Comparison of ENCODE assay signal across 9 cellular contexts in genomic region chr5:172868924-172869565, GRCh38. TPM values are rescaled to one million over a fixed set of nuclear protein-coding genes. Genes with fewer than 3 reads are reported as not detected.
DNase-seq lines count a peak whose midpoint lies in the region; ATAC-seq and TF ChIP-seq lines count a peak whose summit lies in the region.
"Had no signal": no experiment of that assay in that cellular context is flagged by ENCODE, and none has a peak within 500 bp of the region (broad histone marks: within the 10 kb centered on the region; RNA-seq: fewer than 3 reads in every experiment).

No MANE protein-coding gene starts in this region.

- TF ChIP-seq CTCF in Calu3 (IDR thresholded peaks at IDR 0.05; ENCODE audit: unreplicated experiment) (no peak), heart left ventricle (IDR thresholded peaks at IDR 0.05) (peak in 7 of 12 donors; percentile 19 to 42 (median 26))

- no peaks in the 10 kb centered on the region for H3K36me3 ChIP-seq in adipocyte (ENCODE audit: control insufficient read depth, insufficient read depth, low read length, severe bottlenecking)
- H3K36me3 ChIP-seq in heart left ventricle = no peaks in the 10 kb centered on the region

- H3K4me3 Mint-ChIP-seq in Calu3 (ENCODE audit: low read depth, unreplicated experiment) = no peak overlapping the region

- intact Hi-C loops in Calu3 (cut with micrococcal nuclease; ENCODE audit: unreplicated experiment) = no loop called here
- intact Hi-C loops in heart left ventricle (cut with DNase I) = loop anchor here in 7 of 10 donors (2.0 to 10.0 kb wide), 5 partner anchors 33 to 97 kb away; partner anchors contain the start of genes DUSP1 (in 4 of the 7) and ERGIC1 (in 1 of the 7)
- intact Hi-C loops in sciatic nerve (cut with DNase I) = loop anchor here (10.0 kb wide), 1 partner anchor 104 kb away; no protein-coding TSS in a partner anchor

- peak overlapping the region; percentile 53 for H3K27ac Mint-ChIP-seq in Calu3 (ENCODE audit: unreplicated experiment)

- DNase-seq in Calu3 (peak; percentile 54), adipocyte (ENCODE audit: low read depth) (peak; percentile 96), heart left ventricle (peak; percentile 79 to 91 (median 85)), sciatic nerve (ENCODE audit: low spot score) (peak; percentile 83), germinal center (ENCODE audit: low spot score) (no peak)
- DNase-seq: activated CD8-positive, alpha-beta memory T cell treated with anti-CD3 and anti-CD28 coated beads, Interleukin-2, amount 50 U/mL, for 4 hours had no signal

- no peaks in the 10 kb centered on the region for H3K9me3 Mint-ChIP-seq in Calu3 (ENCODE audit: low read depth, unreplicated experiment)

- peak overlapping the region; percentile 83 for H3K9ac ChIP-seq in adipocyte (ENCODE audit: low read length)

- H3K4me3 ChIP-seq in adipocyte (ENCODE audit: low read length) = peak overlapping the region; percentile 55
- no peak overlapping the region for H3K4me3 ChIP-seq in heart left ventricle

- H3K27me3 ChIP-seq in adipocyte (replicated peaks; ENCODE audit: control insufficient read depth, insufficient read depth, low read length) (no peaks in the 10 kb centered on the region), heart left ventricle (no peaks in the 10 kb centered on the region)

- H3K27ac ChIP-seq in heart left ventricle = peak overlapping the region; percentile 83 to 99 (median 94)

- H3K27me3 Mint-ChIP-seq in Calu3 (ENCODE audit: unreplicated experiment) = no peaks in the 10 kb centered on the region

- BruUV-seq in Calu3 (replicated peaks; lab: Mats Ljungman, UMichigan) = no TSS peak

- peaks cover 5% of the 10 kb centered on the region for H3K36me3 Mint-ChIP-seq in Calu3 (ENCODE audit: insufficient read depth, unreplicated experiment)

- CTCF ChIA-PET in Calu3 (lab: Charles Lee) = interaction anchor here (0.6 to 2.1 kb wide), 5 partner anchors 9 to 154 kb away, joined by 3 to 6 read pairs (median 4); no protein-coding TSS in a partner anchor

- WGBS in heart left ventricle, 4 donors = 38 to 52% (median 41%) methylated on average over 10 of the region's 10 CpGs

- peak in 1 of 2 donors; percentile 45 for TF ChIP-seq POLR2A in heart left ventricle (IDR thresholded peaks at IDR 0.05)

- H3K4me1 Mint-ChIP-seq in Calu3 (ENCODE audit: low read depth, unreplicated experiment) = no peaks in the 10 kb centered on the region

- ATAC-seq in heart left ventricle (peak; percentile 61 to 79 (median 70)), sciatic nerve (peak; percentile 89), HG03469 (IDR thresholded peaks at IDR 0.05; ENCODE audit: unreplicated experiment) (no peak), HG03108 (IDR thresholded peaks at IDR 0.05; ENCODE audit: unreplicated experiment) (no peak), HG03175 (IDR thresholded peaks at IDR 0.05; ENCODE audit: unreplicated experiment) (no peak)

- no peaks in the 10 kb centered on the region for H3K9me3 ChIP-seq in adipocyte (ENCODE audit: control insufficient read depth, low read length)
- H3K9me3 ChIP-seq in heart left ventricle = no peaks in the 10 kb centered on the region

- peaks cover 91% of the 10 kb centered on the region for H3K4me1 ChIP-seq in adipocyte (ENCODE audit: control insufficient read depth, insufficient read depth, low read length)
- H3K4me1 ChIP-seq in heart left ventricle = peaks cover 39 to 95% (median 80%) of the 10 kb centered on the region in 12 donors

RNA-seq across cellular contexts. Expression of gene ERGIC1, which starts 35.0 kb away (rescaled TPM):
- 231 and 235 TPM in 2 replicates for total RNA-seq in Calu3 (2022)
- 100 to 1,000 TPM in 1 of 9 donors, 10 to 100 TPM in 8; 67.0 to 109 (median 84.9) TPM for total RNA-seq in heart left ventricle
- 100 to 1,000 TPM in 1 of 2 donors, 10 to 100 TPM in 1; 66.6 to 115 TPM for polyA plus RNA-seq in heart left ventricle
- total RNA-seq in sciatic nerve = 87.3 TPM

Comparison
In these comparisons a context has a peak if more than half of its experiments do, and no peak if none do; other contexts are left out.
1. ATAC-seq: peak in heart left ventricle (4 of 4) and sciatic nerve (single experiment); none in HG03469 (single experiment), HG03108 (single experiment) and HG03175 (single experiment).